ENCODE assay signal across 17 cellular contexts in genomic region chr6:110400208-110400607, GRCh38. TPM values are rescaled to one million over a fixed set of nuclear protein-coding genes. Genes with fewer than 3 reads are reported as not detected.
DNase-seq lines count a peak whose midpoint lies in the region; ATAC-seq, FAIRE-seq and TF ChIP-seq lines count a peak whose summit lies in the region.
"Had no signal": no experiment of that assay in that cellular context is flagged by ENCODE, and none has a peak within 500 bp of the region (broad histone marks: within the 10 kb centered on the region; RNA-seq: fewer than 3 reads in every experiment).

No MANE protein-coding gene starts in this region.

- H3K27ac Mint-ChIP-seq in astrocyte (ENCODE audit: unreplicated experiment): no peak overlapping the region
- H3K27ac Mint-ChIP-seq: activated naive CD8-positive, alpha-beta T cell treated with anti-CD3 and anti-CD28 coated beads, Interleukin-2, amount 50 U/mL, for 24 hours had no signal

- no peaks in the 10 kb centered on the region for H3K79me2 ChIP-seq in astrocyte (ENCODE audit: insufficient read depth, low read length)

- no peaks in the 10 kb centered on the region for H3K4me1 Mint-ChIP-seq in astrocyte (ENCODE audit: low read depth, unreplicated experiment)
- H3K4me1 Mint-ChIP-seq: activated naive CD8-positive, alpha-beta T cell treated with anti-CD3 and anti-CD28 coated beads, Interleukin-2, amount 50 U/mL, for 24 hours had no signal

- H3K9me3 Mint-ChIP-seq in astrocyte (ENCODE audit: unreplicated experiment): no peaks in the 10 kb centered on the region
- H3K9me3 Mint-ChIP-seq: activated naive CD8-positive, alpha-beta T cell treated with anti-CD3 and anti-CD28 coated beads, Interleukin-2, amount 50 U/mL, for 24 hours; H9 had no signal

- intact Hi-C loops in heart right ventricle (cut with DNase I): no loop called here
- intact Hi-C loops in gastrocnemius medialis (cut with DNase I; ENCODE audit: low total_unique reads): no loop called here

- TF ChIP-seq POLR2A in gastrocnemius medialis (IDR thresholded peaks at IDR 0.05): no peak

- no peaks in the 10 kb centered on the region for H3K36me3 Mint-ChIP-seq in astrocyte (ENCODE audit: low read depth, unreplicated experiment)

- H3K9me3 ChIP-seq in astrocyte (ENCODE audit: insufficient read depth, low read depth, low read length) (no peaks in the 10 kb centered on the region), heart right ventricle (no peaks in the 10 kb centered on the region), gastrocnemius medialis (no peaks in the 10 kb centered on the region)

- H3K27me3 Mint-ChIP-seq in astrocyte (ENCODE audit: low read depth, unreplicated experiment): peaks cover 8% of the 10 kb centered on the region
- H3K27me3 Mint-ChIP-seq: activated naive CD8-positive, alpha-beta T cell treated with anti-CD3 and anti-CD28 coated beads, Interleukin-2, amount 50 U/mL, for 24 hours had no signal

- DNase-seq in AG09309 (ENCODE audit: low read depth) (no peak), astrocyte (ENCODE audit: low read depth) (no peak), heart right ventricle (no peak), gastrocnemius medialis (no peak), NCI-H446 (lab: John Stamatoyannopoulos, UW) (no peak), NCI-H2196 (lab: John Stamatoyannopoulos, UW; ENCODE audit: unreplicated experiment) (no peak)
- DNase-seq: activated CD8-positive, alpha-beta memory T cell treated with anti-CD3 and anti-CD28 coated beads for 24 hours; activated naive CD8-positive, alpha-beta T cell treated with anti-CD3 and anti-CD28 coated beads, Interleukin-2, amount 50 U/mL, for 24 hours; AML-193; effector CD8-positive, alpha-beta T cell; H9; SIG-M5 had no signal

- H3K4me3 Mint-ChIP-seq in astrocyte (ENCODE audit: unreplicated experiment): no peak overlapping the region
- H3K4me3 Mint-ChIP-seq: activated naive CD8-positive, alpha-beta T cell treated with anti-CD3 and anti-CD28 coated beads, Interleukin-2, amount 50 U/mL, for 24 hours; H9 had no signal

- peak overlapping the region; percentile 35 for H3K9ac ChIP-seq in astrocyte (ENCODE audit: low read length)

- in situ Hi-C loops in gastrocnemius medialis (cut with MboI; ENCODE audit: low sequenced_read_pairs in 4 of 4): no loop called here

- peak overlapping the region; percentile 21; the same call in 1 of the 2 replicates for H3K4me3 ChIP-seq in AG09309 (ENCODE audit: control insufficient read depth, low read depth, low read length)
- peak overlapping the region; percentile 45 for H3K4me3 ChIP-seq in astrocyte (ENCODE audit: insufficient read depth, low read depth, low read length)
- peak overlapping the region; percentile 10 to 57 (median 52) for H3K4me3 ChIP-seq in heart right ventricle
- peak overlapping the region in 3 of 4 donors; percentile 25 to 39 (median 35) for H3K4me3 ChIP-seq in gastrocnemius medialis

- H3K4me1 ChIP-seq in astrocyte (ENCODE audit: insufficient read depth, low read length): no peaks in the 10 kb centered on the region
- peaks cover 0 to 15% (median 6%) of the 10 kb centered on the region in 9 donors for H3K4me1 ChIP-seq in heart right ventricle
- no peaks in the 10 kb centered on the region for H3K4me1 ChIP-seq in gastrocnemius medialis

- no peaks in the 10 kb centered on the region for H4K20me1 ChIP-seq in astrocyte (ENCODE audit: insufficient read depth, low read length)

- no peak overlapping the region for H3K27ac ChIP-seq in astrocyte (ENCODE audit: low read depth, low read length)
- H3K27ac ChIP-seq in heart right ventricle: peak overlapping the region in 2 of 10 donors; percentile 3 to 39
- H3K27ac ChIP-seq in gastrocnemius medialis: no peak overlapping the region

- H3K4me2 ChIP-seq in astrocyte (ENCODE audit: low read length): peak overlapping the region; percentile 85

- peak in 3 of 8 donors; percentile 25 to 47 (median 44) for ATAC-seq in heart right ventricle
- ATAC-seq in gastrocnemius medialis: no peak
- no peak for ATAC-seq in HG03135 (IDR thresholded peaks at IDR 0.05; ENCODE audit: unreplicated experiment)
- no peak for ATAC-seq in GM18873 (IDR thresholded peaks at IDR 0.05; ENCODE audit: low FRiP score, unreplicated experiment)
- ATAC-seq: activated naive CD8-positive, alpha-beta T cell treated with anti-CD3 and anti-CD28 coated beads, Interleukin-2, amount 50 U/mL, for 24 hours had no signal

- 42 to 52% methylated on average over 18 of the region's 18 CpGs for WGBS in heart right ventricle, 2 donors

- TF ChIP-seq CTCF in AG09309 (IDR thresholded peaks at IDR 0.05; ENCODE audit: control insufficient read depth, insufficient read depth, low read depth, low read length, missing control alignments) (no peak), astrocyte (IDR thresholded peaks at IDR 0.05; ENCODE audit: insufficient read depth, low read depth, low read length) (no peak), heart right ventricle (IDR thresholded peaks at IDR 0.05) (no peak), gastrocnemius medialis (IDR thresholded peaks at IDR 0.05 in 4 of 5, conservative IDR thresholded peaks at IDR 0.05 in 1 of 5) (no peak)

- H3K36me3 ChIP-seq in astrocyte (ENCODE audit: insufficient read depth, low read length) (no peaks in the 10 kb centered on the region), heart right ventricle (peaks cover 0 to 20% (median 0%) of the 10 kb centered on the region in 9 donors), gastrocnemius medialis (no peaks in the 10 kb centered on the region)

- no peak for FAIRE-seq in astrocyte (lab: Jason Lieb, UNC)
- FAIRE-seq: small intestine, TTC549 had no signal

- H3K27me3 ChIP-seq in astrocyte (ENCODE audit: insufficient read depth, low read length) (no peaks in the 10 kb centered on the region), heart right ventricle (no peaks in the 10 kb centered on the region), gastrocnemius medialis (no peaks in the 10 kb centered on the region)

- peak overlapping the region; percentile 92 for H2AFZ ChIP-seq in astrocyte (ENCODE audit: low read depth, low read length)

RNA-seq across cellular contexts. Expression of gene DDO, which starts 15.2 kb away (rescaled TPM):
- total RNA-seq in astrocyte (not detected in 2 replicates), heart right ventricle (10 to 100 TPM; 17.8 to 30.0 (median 26.3) TPM), gastrocnemius medialis (1 to 10 TPM; 1.8 to 3.5 (median 2.4) TPM)
- 10 to 100 TPM in 1 of 2 donors, 1 to 10 TPM in 1; 7.6 to 11.0 TPM for polyA plus RNA-seq in heart right ventricle
- total RNA-seq: H9, HT-29 had no signal

RNA-seq across cellular contexts. Expression of gene METTL24, which starts 42.1 kb away (rescaled TPM):
- total RNA-seq in astrocyte: 0.36 and 0.75 TPM in 2 replicates
- total RNA-seq in heart right ventricle: 1 to 10 TPM in 9 of 10 donors, under 1 TPM in 1; 0.89 to 2.4 (median 1.6) TPM
- under 1 TPM in 1 of 2 donors, not detected in 1; 0.07 TPM for polyA plus RNA-seq in heart right ventricle
- total RNA-seq in gastrocnemius medialis: not detected
- total RNA-seq: HT-29 had no signal

Comparison
In these comparisons a context has a peak if more than half of its experiments do, and no peak if none do; other contexts are left out.
1. RNA of gene DDO, which starts 15.2 kb away (total RNA-seq): 17.8 to 30.0 TPM in heart right ventricle; 1.8 to 3.5 TPM in gastrocnemius medialis and not detected in astrocyte; every median in the first group is over 4 times any median in the second.
2. Peak in every context shown above with its lines, with median percentiles within 50 percentile points of each other: H3K4me3 ChIP-seq.